In the genomic region with DNA sequence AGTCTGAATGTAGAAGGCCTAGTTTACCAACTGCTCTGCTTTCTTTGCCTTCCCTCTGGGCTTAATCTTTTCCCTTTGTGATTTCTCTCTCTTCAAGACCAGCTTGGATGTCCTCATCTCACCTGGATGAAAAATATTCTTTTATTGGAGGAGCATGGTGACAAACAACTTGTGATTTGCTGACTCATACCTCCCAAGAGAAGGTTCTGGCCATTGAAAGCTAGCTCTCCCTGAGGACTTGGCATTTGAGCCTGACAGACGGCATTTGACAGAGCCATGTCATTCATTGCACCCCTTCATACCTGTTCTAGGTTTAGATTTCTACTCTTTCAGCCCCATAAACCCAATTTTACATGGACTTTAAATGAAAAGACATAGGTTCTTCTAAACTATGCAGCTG, we compare ENCODE assay signal across 13 cellular contexts. TPM values are rescaled to one million over a fixed set of nuclear protein-coding genes. Genes with fewer than 3 reads are reported as not detected.
A peak's percentile ranks its signal among the peaks of the same experiment; 100 is the strongest.
DNase-seq lines count a peak whose midpoint lies in the region; ATAC-seq, FAIRE-seq and TF ChIP-seq lines count a peak whose summit lies in the region.
"Had no signal": no experiment of that assay in that cellular context is flagged by ENCODE, and none has a peak within 500 bp of the region (broad histone marks: within the 10 kb centered on the region; RNA-seq: fewer than 3 reads in every experiment).

No MANE protein-coding gene starts in this region.

- no peak overlapping the region for H3K4me3 ChIP-seq in SK-N-SH (ENCODE audit: low read depth in 2 of 2, low read length in 1 of 2)
- H3K4me3 ChIP-seq in IMR-90 (ENCODE audit: insufficient read depth, low read depth, low read length) = no peak overlapping the region
- no peak overlapping the region for H3K4me3 ChIP-seq in bronchial epithelial cell (ENCODE audit: low read depth, low read length)
- H3K4me3 ChIP-seq in psoas muscle = no peak overlapping the region
- H3K4me3 ChIP-seq: SJSA1 had no signal

- no peak overlapping the region; the same call in 2 of the 3 replicates for H2BK15ac ChIP-seq in IMR-90 (ENCODE audit: low read depth, low read length)

- H3K36me3 Mint-ChIP-seq in T-cell = peaks cover 67% of the 10 kb centered on the region

- no peak overlapping the region for H2AK9ac ChIP-seq in IMR-90 (replicated peaks; ENCODE audit: low read depth, low read length, poor library complexity)

- no peaks in the 10 kb centered on the region for H3K79me2 ChIP-seq in SK-N-SH (ENCODE audit: insufficient read depth)

- H3K27ac ChIP-seq in SK-N-SH (ENCODE audit: low read depth in 2 of 2, low read length in 1 of 2) (0 out of 4 replicates have a peak overlapping the region, but pooled peaks of 1 of the 2 experiments have one; percentile 0), IMR-90 (ENCODE audit: insufficient read depth, low read length) (no peak overlapping the region), psoas muscle (peak overlapping the region; percentile 5)
- H3K27ac ChIP-seq: SJSA1 had no signal

- H3K4ac ChIP-seq in IMR-90 (ENCODE audit: low read depth, low read length) = no peak overlapping the region

- H3K14ac ChIP-seq in IMR-90 (replicated peaks; ENCODE audit: low read depth, low read length) = 0 out of 2 replicates have a peak overlapping the region, but pooled peaks have one; percentile 7

- no peak overlapping the region for H2AK5ac ChIP-seq in IMR-90 (ENCODE audit: low read depth, low read length)

- H3K4me2 ChIP-seq in SK-N-SH (no peak overlapping the region), IMR-90 (ENCODE audit: low read depth, low read length) (no peak overlapping the region)

- H2BK20ac ChIP-seq in IMR-90 (ENCODE audit: low read depth, low read length) = 0 out of 2 replicates have a peak overlapping the region, but pooled peaks have one; percentile 3

- H3K4me1 Mint-ChIP-seq in T-cell = peaks cover 0 to 27% (median 21%) of the 10 kb centered on the region in 3 donors

- H3K9me1 ChIP-seq in IMR-90 (ENCODE audit: insufficient read depth, low read length) = peaks cover 11% of the 10 kb centered on the region; the same call in 1 of the 2 replicates

- no peak for TF ChIP-seq EP300 in SK-N-SH (IDR thresholded peaks at IDR 0.05; ENCODE audit: borderline replicate concordance in 1 of 2, low read depth in 1 of 2, low read length in 1 of 2)

- H4K5ac ChIP-seq in IMR-90 (ENCODE audit: low read depth, low read length) = no peak overlapping the region

- no TSS peak for BruUV-seq in IMR-90 (replicated peaks; lab: Mats Ljungman, UMichigan)

- H4K20me1 ChIP-seq in SK-N-SH (ENCODE audit: insufficient read depth) = no peaks in the 10 kb centered on the region
- no peaks in the 10 kb centered on the region for H4K20me1 ChIP-seq in IMR-90 (ENCODE audit: insufficient read depth, low read length)

- no peaks in the 10 kb centered on the region for H3K9me3 Mint-ChIP-seq in T-cell
- H3K9me3 Mint-ChIP-seq: stimulated activated naive CD8-positive, alpha-beta T cell treated with anti-CD3 and anti-CD28 coated beads, Interleukin-15, amount 100 ng/mL, for 72 hours had no signal

- CTCF ChIA-PET in SK-N-SH (lab: Yijun Ruan, JAX) = interaction anchor here (1.2 kb wide), 1 partner anchor 30 kb away, joined by 4 read pairs; no protein-coding TSS in a partner anchor
- CTCF ChIA-PET in IMR-90 (lab: Yijun Ruan, JAX) = interaction anchor here (0.7 kb wide), 1 partner anchor 14 kb away, joined by 3 read pairs; no protein-coding TSS in a partner anchor
- CTCF ChIA-PET in T-cell (lab: Charles Lee) = no interaction called here

- no peak overlapping the region for H3K56ac ChIP-seq in IMR-90 (ENCODE audit: extremely low read depth, insufficient read depth, low read length)

- POLR2A ChIA-PET in SK-N-SH (lab: Yijun Ruan, JAX) = no interaction called here
- POLR2A ChIA-PET in IMR-90 (lab: Charles Lee; ENCODE audit: unreplicated experiment) = no interaction called here
- POLR2A ChIA-PET in T-cell (lab: Charles Lee) = no interaction called here

- no peaks in the 10 kb centered on the region for H3K27me3 Mint-ChIP-seq in T-cell
- H3K27me3 Mint-ChIP-seq: stimulated activated naive CD8-positive, alpha-beta T cell treated with anti-CD3 and anti-CD28 coated beads, Interleukin-15, amount 100 ng/mL, for 72 hours had no signal

- no peaks in the 10 kb centered on the region for H3F3A ChIP-seq in SK-N-SH (replicated peaks; ENCODE audit: insufficient read depth)

- no peak overlapping the region; the same call in 1 of the 2 replicates for H3K23ac ChIP-seq in IMR-90 (ENCODE audit: low read depth, low read length)

- H3K9me3 ChIP-seq in SK-N-SH = no peaks in the 10 kb centered on the region
- H3K9me3 ChIP-seq in IMR-90 (ENCODE audit: control insufficient read depth, insufficient read depth, low read length) = no peaks in the 10 kb centered on the region
- H3K9me3 ChIP-seq in psoas muscle = no peaks in the 10 kb centered on the region
- H3K9me3 ChIP-seq: SJSA1 had no signal

- WGBS in SK-N-SH (ENCODE audit: low lambda C conversion rate) = 85% methylated on average over 1 of the region's 1 CpG
- WGBS in IMR-90 (ENCODE audit: extremely low coverage in 2 of 2, insufficient read length in 1 of 2), 2 experiments = no CpG with 5 or more reads among the region's 1 CpG
- WGBS in psoas muscle, 3 donors = 17 to 56% (median 20%) methylated on average over 1 of the region's 1 CpG

- H3K9me2 ChIP-seq in SK-N-SH = no peaks in the 10 kb centered on the region

- no peak overlapping the region for H3K27ac Mint-ChIP-seq in T-cell

- in situ Hi-C loops in IMR-90 (cut with MboI; ENCODE audit: low sequenced_read_pairs) = no loop called here

- H3K79me1 ChIP-seq in IMR-90 (ENCODE audit: low read depth in 1 of 2, low read length in 2 of 2) = peaks cover 8 to 29% of the 10 kb centered on the region in 2 experiments; a peak in 3 of 4 replicates

- DNase-seq in SK-N-SH (no peak), IMR-90 (peak; percentile 29), bronchial epithelial cell (ENCODE audit: low read depth) (peak; percentile 52), psoas muscle (no peak), T-helper 2 cell (no peak), T-cell (no peak)
- DNase-seq: MV-4-11; stimulated activated naive CD8-positive, alpha-beta T cell treated with anti-CD3 and anti-CD28 coated beads, Interleukin-15, amount 100 ng/mL, for 72 hours had no signal

- dilution Hi-C loops in IMR-90 (cut with HindIII; ENCODE audit: low sequenced_read_pairs, unreplicated experiment) = no loop called here

- H2AFZ ChIP-seq in SK-N-SH (ENCODE audit: low read depth) (no peak overlapping the region), IMR-90 (replicated peaks; ENCODE audit: low read length, poor library complexity) (no peak overlapping the region)

- intact Hi-C loops in IMR-90 (cut with micrococcal nuclease) (no loop called here), psoas muscle (cut with DNase I) (no loop called here)

- no peak for ATAC-seq in SK-N-SH treated with all-trans-retinoic acid at 6 μM for 48 hours
- no peak for ATAC-seq in IMR-90 (ENCODE audit: low read depth)
- ATAC-seq in psoas muscle = peak; percentile 32 to 61 (median 40)
- ATAC-seq in HG02840 (IDR thresholded peaks at IDR 0.05; ENCODE audit: low FRiP score, unreplicated experiment) = no peak
- no peak for ATAC-seq in T-cell (replicated peaks in 1 of 4)
- ATAC-seq: stimulated activated naive CD8-positive, alpha-beta T cell treated with anti-CD3 and anti-CD28 coated beads, Interleukin-15, amount 100 ng/mL, for 72 hours had no signal

- TF ChIP-seq CTCF in SK-N-SH (IDR thresholded peaks at IDR 0.05) = no peak
- no peak for TF ChIP-seq CTCF in IMR-90 (conservative IDR thresholded peaks at IDR 0.05; ENCODE audit: low read depth, low read length)
- no peak for TF ChIP-seq CTCF in bronchial epithelial cell (IDR thresholded peaks at IDR 0.05; ENCODE audit: insufficient read depth, low read length, severe bottlenecking)
- TF ChIP-seq CTCF in psoas muscle (IDR thresholded peaks at IDR 0.05) = no peak

- peak overlapping the region; percentile 51; the same call in 1 of the 2 replicates for H3K18ac ChIP-seq in IMR-90 (ENCODE audit: low read depth, low read length)

- H3K27me3 ChIP-seq in SK-N-SH (ENCODE audit: insufficient read depth) = no peaks in the 10 kb centered on the region
- H3K27me3 ChIP-seq in IMR-90 (ENCODE audit: control insufficient read depth, insufficient read depth, low read length) = no peaks in the 10 kb centered on the region
- no peaks in the 10 kb centered on the region for H3K27me3 ChIP-seq in bronchial epithelial cell (ENCODE audit: control insufficient read depth, insufficient read depth, low read length)
- H3K27me3 ChIP-seq in psoas muscle (ENCODE audit: insufficient read depth in 3 of 3, low read length in 2 of 3) = no peaks in the 10 kb centered on the region
- H3K27me3 ChIP-seq: SJSA1 had no signal

- no peak overlapping the region for H2BK5ac ChIP-seq in IMR-90 (ENCODE audit: low read depth, low read length, poor library complexity, severe bottlenecking)

- H2BK120ac ChIP-seq in IMR-90 (ENCODE audit: low read depth, low read length) = no peak overlapping the region

- H3K9ac ChIP-seq in SK-N-SH (no peak overlapping the region), IMR-90 (ENCODE audit: low read depth, low read length) (no peak overlapping the region)

- no peak overlapping the region for H3K4me3 Mint-ChIP-seq in T-cell
- H3K4me3 Mint-ChIP-seq: stimulated activated naive CD8-positive, alpha-beta T cell treated with anti-CD3 and anti-CD28 coated beads, Interleukin-15, amount 100 ng/mL, for 72 hours had no signal

- H3K36me3 ChIP-seq in SK-N-SH (replicated peaks in 1 of 2; ENCODE audit: control insufficient read depth in 1 of 2, insufficient read depth in 2 of 2, low read length in 1 of 2) = peaks cover 39 to 66% of the 10 kb centered on the region in 2 experiments
- H3K36me3 ChIP-seq in IMR-90 (ENCODE audit: control insufficient read depth, insufficient read depth, low read length) = peaks cover 32% of the 10 kb centered on the region
- H3K36me3 ChIP-seq in bronchial epithelial cell (ENCODE audit: control insufficient read depth, insufficient read depth, low read length) = peaks cover 18% of the 10 kb centered on the region
- H3K36me3 ChIP-seq in psoas muscle (ENCODE audit: insufficient read depth in 1 of 2, low read depth in 1 of 2) = peaks cover 13 to 75% of the 10 kb centered on the region in 2 donors

- no peak for TF ChIP-seq RAD21 in SK-N-SH (IDR thresholded peaks at IDR 0.05; ENCODE audit: low read length)
- no peak for TF ChIP-seq RAD21 in IMR-90 (IDR thresholded peaks at IDR 0.05; ENCODE audit: low read length)

- FAIRE-seq in bronchial epithelial cell (lab: Jason Lieb, UNC) = no peak
- FAIRE-seq: A204.1, H1 had no signal

- no peak for TF ChIP-seq POLR2A in IMR-90 (IDR thresholded peaks at IDR 0.05; ENCODE audit: low read depth, low read length)

- peak overlapping the region; percentile 13; the same call in 1 of the 2 replicates for H4K91ac ChIP-seq in IMR-90 (ENCODE audit: insufficient read depth, low read depth, low read length)

- H3K4me1 ChIP-seq in SK-N-SH (ENCODE audit: control insufficient read depth in 1 of 2, insufficient read depth in 2 of 2, low read depth in 1 of 2, low read length in 1 of 2) = peaks cover 6 to 19% of the 10 kb centered on the region in 2 experiments; a peak in 2 of 4 replicates
- H3K4me1 ChIP-seq in IMR-90 (ENCODE audit: control insufficient read depth, insufficient read depth, low read length) = peaks cover 3% of the 10 kb centered on the region; the same call in 1 of the 2 replicates
- H3K4me1 ChIP-seq in psoas muscle = peaks cover 13% of the 10 kb centered on the region

- H4K8ac ChIP-seq in IMR-90 (ENCODE audit: low read depth in 2 of 2, low read length in 2 of 2) = peak overlapping the region in 1 of 2 experiments; percentile 29; a peak in 1 of 4 replicates

RNA-seq across cellular contexts. Expression of gene ATG7, which starts 33.3 kb away (rescaled TPM):
- polyA plus RNA-seq in SK-N-SH (2012; rRNA removed) (29.5 and 44.5 TPM in 2 replicates), IMR-90 (2012; rRNA removed) (15.6 and 17.0 TPM in 2 replicates), psoas muscle (10 to 100 TPM in 2 of 3 donors, 1 to 10 TPM in 1; 5.9 to 13.1 (median 10.3) TPM)
- 30.6 and 32.5 TPM in 2 replicates for polyA plus RNA-seq in SK-N-SH (2012; cell fraction: cytosol; rRNA removed)
- polyA plus RNA-seq in SK-N-SH (2012; cell fraction: nucleus; rRNA removed) = 56.7 and 62.5 TPM in 2 replicates
- total RNA-seq in IMR-90 (2012; rRNA removed) (51.4 and 65.3 TPM in 2 replicates), bronchial epithelial cell (53.4 and 54.5 TPM in 2 replicates), psoas muscle (10 to 100 TPM; 13.5 to 15.0 (median 14.5) TPM), T-cell (10 to 100 TPM; 29.0 to 39.3 (median 37.4) TPM)
- 9.5 and 17.9 TPM in 2 replicates for polyA plus RNA-seq in IMR-90 (2012; cell fraction: cytosol; rRNA removed)
- polyA plus RNA-seq in IMR-90 (2012; cell fraction: nucleus; rRNA removed; ENCODE audit: low replicate concordance) = 21.1 and 54.1 TPM in 2 replicates

Comparison
In these comparisons a context has a peak if more than half of its experiments do, and no peak if none do; other contexts are left out.
1. DNase-seq: peak in IMR-90 (single experiment) and bronchial epithelial cell (single experiment); none in SK-N-SH (single experiment), psoas muscle (0 of 2), T-helper 2 cell (0 of 5) and T-cell (0 of 34).
2. ATAC-seq: peak in psoas muscle (4 of 4); none in SK-N-SH treated with all-trans-retinoic acid at 6 μM for 48 hours (single experiment), IMR-90 (single experiment), HG02840 (single experiment) and T-cell (0 of 4).
3. CTCF ChIA-PET loops: an anchor here in SK-N-SH (1.2 kb wide) and IMR-90 (0.7 kb wide); none called in T-cell.